In the genomic region with DNA sequence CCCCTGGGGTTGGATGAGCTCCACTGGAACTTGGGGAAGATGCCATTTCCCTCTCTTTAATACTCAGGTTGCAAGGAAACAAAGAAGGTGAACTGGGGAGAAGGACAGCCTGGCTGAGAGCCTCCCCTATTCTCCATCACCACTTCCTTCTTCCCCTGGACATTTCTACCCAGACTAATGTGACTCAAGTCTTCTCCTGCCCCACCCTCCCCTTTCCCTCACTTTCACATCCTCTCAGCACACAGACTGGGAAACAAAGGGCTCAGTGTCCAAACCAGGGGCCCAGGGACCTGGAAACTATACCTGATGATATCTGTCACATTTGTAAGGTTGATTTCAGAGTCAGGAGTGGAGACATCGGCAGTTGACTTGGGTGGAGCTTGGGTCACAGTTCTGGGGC, we compare ENCODE assay signal across 30 cellular contexts. TPM values are rescaled to one million over a fixed set of nuclear protein-coding genes. Genes with fewer than 3 reads are reported as not detected.
A peak's percentile ranks its signal among the peaks of the same experiment; 100 is the strongest.
DNase-seq lines count a peak whose midpoint lies in the region; ATAC-seq and TF ChIP-seq lines count a peak whose summit lies in the region.
"Had no signal": no experiment of that assay in that cellular context is flagged by ENCODE, and none has a peak within 500 bp of the region (broad histone marks: within the 10 kb centered on the region; RNA-seq: fewer than 3 reads in every experiment).

No MANE protein-coding gene starts in this region.

- H3K4me1 ChIP-seq in esophagus muscularis mucosa (peaks cover 0 to 7% (median 0%) of the 10 kb centered on the region in 4 donors), hepatocyte (ENCODE audit: insufficient read depth) (peaks cover 3% of the 10 kb centered on the region)
- H3K4me1 ChIP-seq: neural progenitor cell, parathyroid adenoma had no signal

- H3K9me3 ChIP-seq in esophagus muscularis mucosa, result no peaks in the 10 kb centered on the region
- H3K9me3 ChIP-seq in hepatocyte (ENCODE audit: low read depth), result no peaks in the 10 kb centered on the region
- H3K9me3 ChIP-seq in MG63, result no peaks in the 10 kb centered on the region

- no peak overlapping the region for H3K4me2 ChIP-seq in hepatocyte
- H3K4me2 ChIP-seq: neural progenitor cell had no signal

- H3K36me3 ChIP-seq in esophagus muscularis mucosa (no peaks in the 10 kb centered on the region), hepatocyte (replicated peaks; ENCODE audit: insufficient read depth, low read depth) (no peaks in the 10 kb centered on the region), MG63 (no peaks in the 10 kb centered on the region)
- H3K36me3 ChIP-seq: brain microvascular endothelial cell, neural progenitor cell had no signal

- H3K27me3 ChIP-seq in esophagus muscularis mucosa (peaks cover 0 to 11% (median 0%) of the 10 kb centered on the region in 4 donors), hepatocyte (peaks cover 14% of the 10 kb centered on the region), MG63 (no peaks in the 10 kb centered on the region)
- H3K27me3 ChIP-seq: neural progenitor cell had no signal

- no peak for TF ChIP-seq EP300 in esophagus muscularis mucosa (IDR thresholded peaks at IDR 0.05)

- H4K20me1 ChIP-seq in hepatocyte (ENCODE audit: insufficient read depth, poor library complexity, severe bottlenecking), result no peaks in the 10 kb centered on the region

- ATAC-seq in left ventricle myocardium superior, result peak; percentile 52
- no peak for ATAC-seq in Right ventricle myocardium inferior
- no peak for ATAC-seq in HG02938 (IDR thresholded peaks at IDR 0.05; ENCODE audit: unreplicated experiment)
- ATAC-seq: activated CD8-positive, alpha-beta T cell treated with anti-CD3 and anti-CD28 coated beads for 36 hours; left colon had no signal

- no peak for TF ChIP-seq POLR2A in esophagus muscularis mucosa (IDR thresholded peaks at IDR 0.05; ENCODE audit: low read depth)

- H3K4me3 ChIP-seq in esophagus muscularis mucosa (no peak overlapping the region), hepatocyte (no peak overlapping the region), MG63 (no peak overlapping the region)
- H3K4me3 ChIP-seq: neural progenitor cell had no signal

- H3K27ac ChIP-seq in esophagus muscularis mucosa (replicated peaks in 1 of 4) (no peak overlapping the region), hepatocyte (no peak overlapping the region)
- H3K27ac ChIP-seq: brain microvascular endothelial cell, neural progenitor cell, parathyroid adenoma had no signal

- no peak for DNase-seq in left ventricle myocardium superior
- no peak for DNase-seq in Right ventricle myocardium inferior (ENCODE audit: missing footprints)
- DNase-seq in NOMO-1 (lab: John Stamatoyannopoulos, UW; ENCODE audit: unreplicated experiment in 2 of 2), result peak; percentile 35 to 47
- DNase-seq in esophagus muscularis mucosa (ENCODE audit: extremely low spot score), result peak; percentile 80
- no peak for DNase-seq in hepatocyte (ENCODE audit: low spot score)
- DNase-seq in NCI-H2196 (lab: John Stamatoyannopoulos, UW; ENCODE audit: unreplicated experiment), result no peak
- no peak for DNase-seq in MG63
- DNase-seq: activated CD8-positive, alpha-beta T cell treated with anti-CD3 and anti-CD28 coated beads for 36 hours; activated naive CD4-positive, alpha-beta T cell treated with anti-CD3 and anti-CD28 coated beads for 36 hours; amniotic stem cell; brain microvascular endothelial cell; CD8-positive, alpha-beta memory T cell; immature natural killer cell; KG1; left colon; MM.1S; NCI-H1694; NCI-H446; NCI-H774; OCI-M1; small intestine; stimulated activated naive CD4-positive, alpha-beta T cell had no signal

- H3K79me2 ChIP-seq in hepatocyte, result no peaks in the 10 kb centered on the region
- H3K79me2 ChIP-seq: parathyroid adenoma had no signal

- TF ChIP-seq CTCF in esophagus muscularis mucosa (IDR thresholded peaks at IDR 0.05) (no peak), hepatocyte (IDR thresholded peaks at IDR 0.05; ENCODE audit: poor library complexity) (no peak)

- intact Hi-C loops in left ventricle myocardium superior (cut with micrococcal nuclease), result no loop called here
- intact Hi-C loops in Right ventricle myocardium inferior (cut with DNase I), result no loop called here
- intact Hi-C loops in esophagus muscularis mucosa (cut with DNase I), result no loop called here

- WGBS in esophagus muscularis mucosa, result 86% methylated on average over 1 of the region's 1 CpG
- WGBS in hepatocyte (ENCODE audit: low lambda C conversion rate, missing lambda C conversion rate), result 79% methylated on average over 1 of the region's 1 CpG

- H3K9me2 ChIP-seq in hepatocyte (replicated peaks; ENCODE audit: insufficient read depth), result no peaks in the 10 kb centered on the region

- no peak overlapping the region for H2AFZ ChIP-seq in hepatocyte
- H2AFZ ChIP-seq: neural progenitor cell, parathyroid adenoma had no signal

RNA-seq across cellular contexts. Expression of a gene that starts 5.8 kb away (rescaled TPM):
- total RNA-seq in left ventricle myocardium superior, result 0.92 TPM
- 1.2 TPM for total RNA-seq in Right ventricle myocardium inferior
- 1 to 10 TPM; 1.1 to 9.3 (median 1.2) TPM for total RNA-seq in esophagus muscularis mucosa
- total RNA-seq in hepatocyte, result 0.63 and 0.84 TPM in 2 replicates
- polyA plus RNA-seq in hepatocyte, result 2.3 and 2.8 TPM in 2 replicates
- total RNA-seq in MG63 (2014; rRNA removed; shearing (Covaris generic); ENCODE audit: low replicate concordance), result not detected in 2 replicates
- total RNA-seq: activated CD8-positive, alpha-beta T cell treated with anti-CD3 and anti-CD28 coated beads for 36 hours; CD8-positive, alpha-beta memory T cell; endothelial cell of umbilical vein had no signal
- polyA plus RNA-seq: CD8-positive, alpha-beta memory T cell; endothelial cell of umbilical vein had no signal

RNA-seq across cellular contexts. Expression of a gene that starts 52.5 kb away (rescaled TPM):
- total RNA-seq in left ventricle myocardium superior (not detected), Right ventricle myocardium inferior (not detected), esophagus muscularis mucosa (not detected), hepatocyte (not detected in 2 replicates)
- not detected in 2 replicates for polyA plus RNA-seq in hepatocyte
- total RNA-seq in MG63 (2014; rRNA removed; shearing (Covaris generic); ENCODE audit: low replicate concordance), result not detected in 2 replicates
- total RNA-seq: activated CD8-positive, alpha-beta T cell treated with anti-CD3 and anti-CD28 coated beads for 36 hours; activated naive CD4-positive, alpha-beta T cell treated with anti-CD3 and anti-CD28 coated beads for 36 hours; CD8-positive, alpha-beta memory T cell; chondrocyte; endothelial cell of umbilical vein; left colon; temporal lobe; urinary bladder had no signal
- polyA plus RNA-seq: CD8-positive, alpha-beta memory T cell; endothelial cell of umbilical vein; immature natural killer cell; small intestine had no signal

RNA-seq across cellular contexts. Expression of a gene that starts 54.8 kb away (rescaled TPM):
- total RNA-seq in left ventricle myocardium superior (not detected), Right ventricle myocardium inferior (not detected), esophagus muscularis mucosa (not detected), hepatocyte (not detected in 2 replicates)
- not detected in 2 replicates for polyA plus RNA-seq in hepatocyte
- not detected in 2 replicates for total RNA-seq in MG63 (2014; rRNA removed; shearing (Covaris generic); ENCODE audit: low replicate concordance)
- total RNA-seq: activated naive CD4-positive, alpha-beta T cell treated with anti-CD3 and anti-CD28 coated beads for 36 hours; CD8-positive, alpha-beta memory T cell; chondrocyte; endothelial cell of umbilical vein; mesenteric fat pad; temporal lobe; urinary bladder had no signal
- polyA plus RNA-seq: CD8-positive, alpha-beta memory T cell; endothelial cell of umbilical vein; small intestine; urinary bladder had no signal

Comparison
In these comparisons a context has a peak if more than half of its experiments do, and no peak if none do; other contexts are left out.
1. DNase-seq: peak in NOMO-1 (2 of 2) and esophagus muscularis mucosa (single experiment); none in left ventricle myocardium superior (single experiment), Right ventricle myocardium inferior (single experiment), hepatocyte (single experiment), NCI-H2196 (single experiment) and MG63 (single experiment).